In genomic region chr20:18091624-18092023, GRCh38 we compare ENCODE assay signal across 27 cellular contexts. TPM values are rescaled to one million over a fixed set of nuclear protein-coding genes. Genes with fewer than 3 reads are reported as not detected.
DNase-seq lines count a peak whose midpoint lies in the region; TF ChIP-seq lines count a peak whose summit lies in the region.
"Had no signal": no experiment of that assay in that cellular context is flagged by ENCODE, and none has a peak within 500 bp of the region (broad histone marks: within the 10 kb centered on the region; RNA-seq: fewer than 3 reads in every experiment).

No MANE protein-coding gene starts in this region.

- peaks cover 5% of the 10 kb centered on the region for H3K4me1 Mint-ChIP-seq in MCF 10A (ENCODE audit: insufficient read depth, unreplicated experiment)
- H3K4me1 Mint-ChIP-seq: CD14-positive monocyte; CD8-positive, alpha-beta memory T cell had no signal

- no peaks in the 10 kb centered on the region for H3K36me3 Mint-ChIP-seq in MCF 10A (ENCODE audit: insufficient read depth, unreplicated experiment)
- H3K36me3 Mint-ChIP-seq: CD14-positive monocyte; CD8-positive, alpha-beta memory T cell had no signal

- POLR2A ChIA-PET in MCF 10A (lab: Yijun Ruan, JAX): interaction anchor here (0.5 kb wide), 1 partner anchor 202 kb away, joined by 3 read pairs; no protein-coding TSS in a partner anchor

- DNase-seq in MCF 10A (ENCODE audit: unreplicated experiment) (peak; percentile 2), mammary epithelial cell (no peak), epithelial cell of esophagus (ENCODE audit: low read depth) (peak; percentile 21), osteoblast (ENCODE audit: insufficient read length, low spot score, missing footprints) (peak; percentile 13), thyroid gland (no peak), inferior parietal cortex (ENCODE audit: extremely low spot score) (no peak)
- no peak for DNase-seq in activated naive CD4-positive, alpha-beta T cell (lab: John Stamatoyannopoulos, UW)
- DNase-seq: ACHN; BE2C; CD8-positive, alpha-beta memory T cell; DMS 273 treated with DMSO at 0.1 percent for 48 hours; DMS79; EL; GF-D8; IMR-90; NCI-H1092; NCI-H1417 treated with DMSO at 0.1 percent for 48 hours; NCI-H1694 treated with DMSO at 0.1 percent for 48 hours; NCI-H2081; NCI-H2227 treated with DMSO at 0.1 percent for 48 hours; NCI-H526 treated with DMSO at 0.1 percent for 48 hours; Peyer's patch; SJCRH30 had no signal

- dilution Hi-C loops in mammary epithelial cell (cut with HindIII; ENCODE audit: low sequenced_read_pairs): no loop called here

- H3K27me3 ChIP-seq in mammary epithelial cell (ENCODE audit: insufficient read depth, low read length) (no peaks in the 10 kb centered on the region), osteoblast (ENCODE audit: insufficient read depth, low read length) (no peaks in the 10 kb centered on the region), thyroid gland (no peaks in the 10 kb centered on the region)
- H3K27me3 ChIP-seq: Peyer's patch had no signal

- H3K9me3 Mint-ChIP-seq in MCF 10A (ENCODE audit: unreplicated experiment): no peaks in the 10 kb centered on the region
- H3K9me3 Mint-ChIP-seq: CD8-positive, alpha-beta memory T cell had no signal

- H3K27ac ChIP-seq in mammary epithelial cell (ENCODE audit: insufficient read depth, low read depth, low read length) (no peak overlapping the region), osteoblast (ENCODE audit: low read depth, low read length) (no peak overlapping the region), thyroid gland (no peak overlapping the region)
- H3K27ac ChIP-seq: 22Rv1, KMS-11, Peyer's patch, SJCRH30 had no signal

- H3K36me3 ChIP-seq in mammary epithelial cell (ENCODE audit: insufficient read depth, low read length) (no peaks in the 10 kb centered on the region), osteoblast (ENCODE audit: insufficient read depth, low read length) (no peaks in the 10 kb centered on the region), thyroid gland (no peaks in the 10 kb centered on the region)
- H3K36me3 ChIP-seq: BE2C, Peyer's patch, SJCRH30 had no signal

- no TSS peak for BruUV-seq in MCF 10A (replicated peaks; lab: Mats Ljungman, UMichigan)
- no TSS peak for BruUV-seq in mammary epithelial cell (replicated peaks; lab: Mats Ljungman, UMichigan)

- in situ Hi-C loops in mammary epithelial cell (cut with MboI; ENCODE audit: low sequenced_read_pairs in 2 of 2): no loop called here

- no peak overlapping the region for H3K9ac ChIP-seq in mammary epithelial cell (ENCODE audit: insufficient read depth, low read length)
- H3K9ac ChIP-seq: KMS-11 had no signal

- H3K9me3 ChIP-seq in mammary epithelial cell (replicated peaks; ENCODE audit: insufficient read depth, low read length) (no peaks in the 10 kb centered on the region), osteoblast (ENCODE audit: low read depth, low read length) (no peaks in the 10 kb centered on the region), thyroid gland (no peaks in the 10 kb centered on the region)
- H3K9me3 ChIP-seq: BE2C, Peyer's patch, SJCRH30 had no signal

- no peak overlapping the region for H3K27ac Mint-ChIP-seq in MCF 10A (ENCODE audit: low read depth, unreplicated experiment)

- no peak overlapping the region for H3K4me2 ChIP-seq in mammary epithelial cell (ENCODE audit: insufficient read depth, low read depth, low read length)
- no peak overlapping the region for H3K4me2 ChIP-seq in osteoblast (ENCODE audit: insufficient read depth, low read length)
- H3K4me2 ChIP-seq: KMS-11 had no signal

- TF ChIP-seq CTCF in MCF 10A (IDR thresholded peaks at IDR 0.05; ENCODE audit: unreplicated experiment) (no peak), mammary epithelial cell (conservative IDR thresholded peaks at IDR 0.05 in 1 of 2, IDR thresholded peaks at IDR 0.05 in 1 of 2; ENCODE audit: extremely low read depth in 1 of 2, insufficient read depth in 1 of 2, low read depth in 1 of 2, low read length in 2 of 2) (no peak), epithelial cell of esophagus (IDR thresholded peaks at IDR 0.05; ENCODE audit: insufficient read depth, low read depth, low read length, missing control alignments) (no peak), osteoblast (IDR thresholded peaks at IDR 0.05; ENCODE audit: extremely low read depth, low read depth, low read length) (no peak), thyroid gland (IDR thresholded peaks at IDR 0.05) (no peak)

- H3K4me1 ChIP-seq in mammary epithelial cell (ENCODE audit: insufficient read depth, low read length): no peaks in the 10 kb centered on the region
- H3K4me1 ChIP-seq in osteoblast (ENCODE audit: insufficient read depth, low read length): no peaks in the 10 kb centered on the region
- no peaks in the 10 kb centered on the region for H3K4me1 ChIP-seq in thyroid gland
- H3K4me1 ChIP-seq: BE2C, SJCRH30 had no signal

- H3K4me3 Mint-ChIP-seq in MCF 10A (ENCODE audit: unreplicated experiment): no peak overlapping the region
- H3K4me3 Mint-ChIP-seq: CD14-positive monocyte; CD8-positive, alpha-beta memory T cell had no signal

- no peaks in the 10 kb centered on the region for H3K27me3 Mint-ChIP-seq in MCF 10A (ENCODE audit: insufficient read depth, unreplicated experiment)

- H3K79me2 ChIP-seq in mammary epithelial cell (ENCODE audit: insufficient read depth, low read length): no peaks in the 10 kb centered on the region
- no peaks in the 10 kb centered on the region for H3K79me2 ChIP-seq in osteoblast (ENCODE audit: insufficient read depth, low read length)

- H3K4me3 ChIP-seq in mammary epithelial cell (replicated peaks in 1 of 3; ENCODE audit: insufficient read depth in 1 of 3, low read depth in 2 of 3, low read length in 3 of 3) (no peak overlapping the region), epithelial cell of esophagus (ENCODE audit: low read length) (no peak overlapping the region), osteoblast (ENCODE audit: insufficient read depth, low read length) (no peak overlapping the region), thyroid gland (replicated peaks in 1 of 3) (no peak overlapping the region)
- H3K4me3 ChIP-seq: Peyer's patch, SJCRH30 had no signal

- H4K20me1 ChIP-seq in mammary epithelial cell (ENCODE audit: insufficient read depth, low read length) (no peaks in the 10 kb centered on the region), osteoblast (ENCODE audit: insufficient read depth, low read length) (no peaks in the 10 kb centered on the region)

- CTCF ChIA-PET in MCF 10A (lab: Yijun Ruan, JAX) (interaction anchor here (0.5 to 0.6 kb wide), 2 partner anchors 39 to 496 kb away, joined by 6 read pairs; no protein-coding TSS in a partner anchor), mammary epithelial cell (lab: Charles Lee; ENCODE audit: low non-redundant PET) (no interaction called here)

- H2AFZ ChIP-seq in mammary epithelial cell (ENCODE audit: low read depth, low read length) (no peak overlapping the region), osteoblast (ENCODE audit: low read length) (no peak overlapping the region)

- WGBS in mammary epithelial cell (ENCODE audit: low coverage, missing lambda C conversion rate): 70% methylated on average over 7 of the region's 7 CpGs
- whole genome bisulfite sequencing in thyroid gland, 2 donors: 71 to 80% methylated on average over 7 of the region's 7 CpGs

- TF ChIP-seq POLR2A in thyroid gland (IDR thresholded peaks at IDR 0.05): no peak

- intact Hi-C loops in MCF 10A (cut with micrococcal nuclease) (no loop called here), mammary epithelial cell (cut with micrococcal nuclease) (no loop called here), thyroid gland (cut with DNase I) (no loop called here)

RNA-seq across cellular contexts. Expression of gene OVOL2, which starts 33.9 kb away (rescaled TPM):
- 2.0 and 2.1 TPM in 2 replicates for total RNA-seq in MCF 10A (2022)
- total RNA-seq in mammary epithelial cell: 1 to 10 TPM; 2.0 to 7.5 TPM
- polyA plus RNA-seq in mammary epithelial cell: 6.1 TPM
- polyA minus RNA-seq in mammary epithelial cell: 4.7 TPM
- total RNA-seq in osteoblast: not detected in 2 replicates
- 10 to 100 TPM; 12.6 to 17.4 (median 13.5) TPM for total RNA-seq in thyroid gland
- total RNA-seq: CD8-positive, alpha-beta memory T cell; IMR-90; NCI-H460; SJCRH30 had no signal
- polyA plus RNA-seq: CD14-positive monocyte; CD8-positive, alpha-beta memory T cell; IMR-90 had no signal

RNA-seq across cellular contexts. Expression of gene KAT14, which starts 46.0 kb away (rescaled TPM):
- 15.5 and 16.4 TPM in 2 replicates for total RNA-seq in MCF 10A (2022)
- total RNA-seq in mammary epithelial cell: 10 to 100 TPM; 18.5 to 20.2 TPM
- polyA plus RNA-seq in mammary epithelial cell: 11.2 TPM
- polyA minus RNA-seq in mammary epithelial cell: 19.9 TPM
- 17.4 and 20.6 TPM in 2 replicates for total RNA-seq in osteoblast
- 10 to 100 TPM; 17.9 to 19.7 (median 18.7) TPM for total RNA-seq in thyroid gland

RNA-seq across cellular contexts. Expression of gene PET117, which starts 46.0 kb away (rescaled TPM):
- total RNA-seq in MCF 10A (2022) (11.9 and 14.8 TPM in 2 replicates), mammary epithelial cell (10 to 100 TPM; 10.8 to 13.2 TPM), osteoblast (12.1 and 13.4 TPM in 2 replicates), thyroid gland (10 to 100 TPM in 3 of 4 donors, 1 to 10 TPM in 1; 9.8 to 21.1 (median 19.7) TPM)
- 9.5 TPM for polyA plus RNA-seq in mammary epithelial cell
- polyA minus RNA-seq in mammary epithelial cell: not detected

Comparison
In these comparisons a context has a peak if more than half of its experiments do, and no peak if none do; other contexts are left out.
1. DNase-seq: peak in MCF 10A (single experiment), epithelial cell of esophagus (single experiment) and osteoblast (single experiment); none in mammary epithelial cell (single experiment), thyroid gland (0 of 2), inferior parietal cortex (single experiment) and activated naive CD4-positive, alpha-beta T cell (0 of 4).